9 cellular contexts compared by ENCODE assay signal in genomic region chr14:69013943-69014782, GRCh38. TPM values are rescaled to one million over a fixed set of nuclear protein-coding genes. Genes with fewer than 3 reads are reported as not detected.
DNase-seq lines count a peak whose midpoint lies in the region; ATAC-seq and TF ChIP-seq lines count a peak whose summit lies in the region.
"Had no signal": no experiment of that assay in that cellular context is flagged by ENCODE, and none has a peak within 500 bp of the region (broad histone marks: within the 10 kb centered on the region; RNA-seq: fewer than 3 reads in every experiment).

No MANE protein-coding gene starts in this region.

- peak; percentile 28 for DNase-seq in NCI-H345 (lab: John Stamatoyannopoulos, UW)
- DNase-seq in NCI-H345 treated with DMSO at 0.1 percent for 48 hours (lab: John Stamatoyannopoulos, UW; ENCODE audit: unreplicated experiment) = no peak
- peak; percentile 92 for DNase-seq in SIG-M5 (lab: John Stamatoyannopoulos, UW)
- peak; percentile 27 to 79 (median 51) for DNase-seq in heart left ventricle
- DNase-seq in upper lobe of left lung = peak; percentile 43 to 96
- no peak for DNase-seq in NCI-H82 (lab: John Stamatoyannopoulos, UW)
- DNase-seq: CD4-positive, CD25-positive, alpha-beta regulatory T cell had no signal

- TF ChIP-seq CTCF in heart left ventricle (IDR thresholded peaks at IDR 0.05) (no peak), upper lobe of left lung (IDR thresholded peaks at IDR 0.05) (no peak)

- H3K27me3 ChIP-seq in heart left ventricle = no peaks in the 10 kb centered on the region
- H3K27me3 ChIP-seq in upper lobe of left lung = no peaks in the 10 kb centered on the region

- H3K9me3 ChIP-seq in heart left ventricle = no peaks in the 10 kb centered on the region
- H3K9me3 ChIP-seq in upper lobe of left lung = no peaks in the 10 kb centered on the region

- H3K4me1 ChIP-seq in heart left ventricle = peaks cover 0 to 19% (median 0%) of the 10 kb centered on the region in 12 donors
- H3K4me1 ChIP-seq in upper lobe of left lung = peaks cover 16 to 19% (median 18%) of the 10 kb centered on the region in 4 donors

- no peaks in the 10 kb centered on the region for H3K36me3 ChIP-seq in heart left ventricle
- no peaks in the 10 kb centered on the region for H3K36me3 ChIP-seq in upper lobe of left lung

- TF ChIP-seq EP300 in upper lobe of left lung (IDR thresholded peaks at IDR 0.05) = no peak

- intact Hi-C loops in heart left ventricle (cut with DNase I) = no loop called here

- ATAC-seq in heart left ventricle = peak in 3 of 4 donors; percentile 53 to 82 (median 71)
- peak; percentile 87 to 92 for ATAC-seq in upper lobe of left lung (ENCODE audit: low FRiP score in 2 of 2)
- no peak for ATAC-seq in GM18520 (IDR thresholded peaks at IDR 0.05; ENCODE audit: unreplicated experiment)
- no peak for ATAC-seq in GM19324 (IDR thresholded peaks at IDR 0.05; ENCODE audit: low FRiP score, unreplicated experiment)

- TF ChIP-seq POLR2A in heart left ventricle (IDR thresholded peaks at IDR 0.05) = no peak
- TF ChIP-seq POLR2A in upper lobe of left lung (IDR thresholded peaks at IDR 0.05) = no peak

- H3K4me3 ChIP-seq in heart left ventricle = no peak overlapping the region
- H3K4me3 ChIP-seq in upper lobe of left lung = no peak overlapping the region

- WGBS in heart left ventricle, 4 donors = 86 to 91% (median 88%) methylated on average over 9 to 12 of the region's 12 CpGs
- WGBS in upper lobe of left lung, 2 donors = 51 to 80% methylated on average over 7 to 12 of the region's 12 CpGs

- H3K27ac ChIP-seq in heart left ventricle (peak overlapping the region in 1 of 12 donors; percentile 60), upper lobe of left lung (peak overlapping the region in 3 of 4 donors; percentile 69 to 81 (median 71))

RNA-seq across cellular contexts. Expression of gene ACTN1, which starts 35.1 kb away (rescaled TPM):
- total RNA-seq in heart left ventricle (100 to 1,000 TPM in 6 of 9 donors, 10 to 100 TPM in 3; 63.6 to 252 (median 110) TPM), upper lobe of left lung (100 to 1,000 TPM; 117 to 195 (median 157) TPM)
- 10 to 100 TPM; 48.4 to 88.2 TPM for polyA plus RNA-seq in heart left ventricle

Comparison
In these comparisons a context has a peak if more than half of its experiments do, and no peak if none do; other contexts are left out.
1. DNase-seq: peak in NCI-H345 (single experiment), SIG-M5 (single experiment), heart left ventricle (5 of 5) and upper lobe of left lung (2 of 2); none in NCI-H345 treated with DMSO at 0.1 percent for 48 hours (single experiment) and NCI-H82 (single experiment).
2. ATAC-seq: peak in heart left ventricle (3 of 4) and upper lobe of left lung (2 of 2); none in GM18520 (single experiment) and GM19324 (single experiment).